27 cellular contexts compared by ENCODE assay signal in genomic region chr21:41975391-41976272, GRCh38. TPM values are rescaled to one million over a fixed set of nuclear protein-coding genes. Genes with fewer than 3 reads are reported as not detected.
A peak's percentile ranks its signal among the peaks of the same experiment; 100 is the strongest.
DNase-seq lines count a peak whose midpoint lies in the region; ATAC-seq and TF ChIP-seq lines count a peak whose summit lies in the region.
"Had no signal": no experiment of that assay in that cellular context is flagged by ENCODE, and none has a peak within 500 bp of the region (broad histone marks: within the 10 kb centered on the region; RNA-seq: fewer than 3 reads in every experiment).

No MANE protein-coding gene starts in this region.

- H3K9me3 ChIP-seq in spleen = peaks cover 0 to 14% (median 7%) of the 10 kb centered on the region in 8 donors
- H3K9me3 ChIP-seq: breast epithelium, gastroesophageal sphincter, neutrophil, uterus had no signal

- H3K27ac ChIP-seq in spleen = no peak overlapping the region
- H3K27ac ChIP-seq: breast epithelium, gastroesophageal sphincter, neutrophil, skin epidermis, uterus, WERI-Rb-1 had no signal

- H3K4me1 ChIP-seq in spleen = peaks cover 0 to 25% (median 15%) of the 10 kb centered on the region in 6 donors
- H3K4me1 ChIP-seq: breast epithelium, gastroesophageal sphincter, uterus had no signal

- no peak overlapping the region for H3K27ac Mint-ChIP-seq in activated CD8-positive, alpha-beta T cell treated with anti-CD3 and anti-CD28 coated beads, Interleukin-2, amount 10 ng/mL, durations not matched to agents 7 days and 5 days
- no peak overlapping the region for H3K27ac Mint-ChIP-seq in activated CD8-positive, alpha-beta T cell treated with anti-CD3 and anti-CD28 coated beads for 36 hours
- H3K27ac Mint-ChIP-seq in effector memory CD8-positive, alpha-beta T cell = no peak overlapping the region
- H3K27ac Mint-ChIP-seq: activated naive CD4-positive, alpha-beta T cell treated with anti-CD3 and anti-CD28 coated beads for 36 hours; B cell; H9 had no signal

- no peaks in the 10 kb centered on the region for H3K27me3 ChIP-seq in spleen (replicated peaks in 1 of 7)
- H3K27me3 ChIP-seq: breast epithelium, gastroesophageal sphincter, neutrophil, uterus had no signal

- TF ChIP-seq CTCF in activated CD8-positive, alpha-beta T cell treated with anti-CD3 and anti-CD28 coated beads for 36 hours (IDR thresholded peaks at IDR 0.05) = no peak
- TF ChIP-seq CTCF in spleen (IDR thresholded peaks at IDR 0.05 in 8 of 11, conservative IDR thresholded peaks at IDR 0.05 in 3 of 11) = no peak

- TF ChIP-seq POLR2A in spleen (IDR thresholded peaks at IDR 0.05) = no peak

- H3K36me3 ChIP-seq in spleen = no peaks in the 10 kb centered on the region
- H3K36me3 ChIP-seq: breast epithelium, gastroesophageal sphincter, neutrophil, uterus, WERI-Rb-1 had no signal

- DNase-seq in activated CD8-positive, alpha-beta T cell treated with anti-CD3 and anti-CD28 coated beads, Interleukin-2, amount 10 ng/mL, durations not matched to agents 7 days and 5 days = peak; percentile 18
- no peak for DNase-seq in activated CD8-positive, alpha-beta T cell treated with anti-CD3 and anti-CD28 coated beads for 36 hours
- DNase-seq in activated CD8-positive, alpha-beta memory T cell treated with anti-CD3 and anti-CD28 coated beads, Interleukin-2, amount 50 U/mL, for 48 hours = peak; percentile 39
- DNase-seq in left kidney (ENCODE audit: low read depth, low spot score) (peak; percentile 67), spleen (peak; percentile 25), DMS79 treated with DMSO at 0.1 percent for 48 hours (lab: John Stamatoyannopoulos, UW) (no peak), inferior parietal cortex (ENCODE audit: extremely low spot score) (no peak)
- DNase-seq in effector memory CD8-positive, alpha-beta T cell = no peak
- DNase-seq: activated CD4-positive, alpha-beta T cell treated with anti-CD3 and anti-CD28 coated beads, Interleukin-2, amount 50 U/mL, for 1 hour; activated naive CD4-positive, alpha-beta T cell treated with anti-CD3 and anti-CD28 coated beads for 36 hours; activated T-cell treated with anti-CD3 and anti-CD28 coated beads, Interleukin-2, amount 50 U/mL, for 1 hour; amniotic stem cell; CD8-positive, alpha-beta memory T cell; DMS153; H9; hippocampal formation; mammary epithelial cell; NCI-H1092; NCI-H187; NCI-H526 treated with DMSO at 0.1 percent for 48 hours; uterus; WERI-Rb-1 had no signal

- H3K36me3 Mint-ChIP-seq in activated CD8-positive, alpha-beta T cell treated with anti-CD3 and anti-CD28 coated beads, Interleukin-2, amount 10 ng/mL, durations not matched to agents 7 days and 5 days (ENCODE audit: low read depth) = no peaks in the 10 kb centered on the region
- no peaks in the 10 kb centered on the region for H3K36me3 Mint-ChIP-seq in activated CD8-positive, alpha-beta T cell treated with anti-CD3 and anti-CD28 coated beads for 36 hours (ENCODE audit: low read depth)
- peaks cover 7% of the 10 kb centered on the region for H3K36me3 Mint-ChIP-seq in effector memory CD8-positive, alpha-beta T cell (ENCODE audit: insufficient read depth)

- 89 to 97% (median 93%) methylated on average over 15 to 17 of the region's 17 CpGs for WGBS in spleen, 5 donors

- H3K4me3 ChIP-seq in spleen = no peak overlapping the region
- H3K4me3 ChIP-seq: breast epithelium, gastroesophageal sphincter, skin epidermis, uterus had no signal

- POLR2A ChIA-PET in activated CD8-positive, alpha-beta T cell treated with anti-CD3 and anti-CD28 coated beads, Interleukin-2, amount 10 ng/mL, durations not matched to agents 7 days and 5 days (lab: Charles Lee) = interaction anchor here (0.8 kb wide), 1 partner anchor 82 kb away, joined by 3 read pairs; no protein-coding TSS in a partner anchor
- POLR2A ChIA-PET in activated CD8-positive, alpha-beta T cell treated with anti-CD3 and anti-CD28 coated beads for 36 hours (lab: Charles Lee) = interaction anchor here (0.9 to 1.0 kb wide), 2 partner anchors 27 to 49 kb away, joined by 3 read pairs; no protein-coding TSS in a partner anchor

- no peaks in the 10 kb centered on the region for H3K27me3 Mint-ChIP-seq in activated CD8-positive, alpha-beta T cell treated with anti-CD3 and anti-CD28 coated beads, Interleukin-2, amount 10 ng/mL, durations not matched to agents 7 days and 5 days (ENCODE audit: low read depth)
- peaks cover 4% of the 10 kb centered on the region for H3K27me3 Mint-ChIP-seq in activated CD8-positive, alpha-beta T cell treated with anti-CD3 and anti-CD28 coated beads for 36 hours
- peaks cover 11 to 21% of the 10 kb centered on the region in 2 donors for H3K27me3 Mint-ChIP-seq in effector memory CD8-positive, alpha-beta T cell

- H3K9me3 Mint-ChIP-seq in activated CD8-positive, alpha-beta T cell treated with anti-CD3 and anti-CD28 coated beads, Interleukin-2, amount 10 ng/mL, durations not matched to agents 7 days and 5 days (ENCODE audit: insufficient read depth) = no peaks in the 10 kb centered on the region
- H3K9me3 Mint-ChIP-seq in activated CD8-positive, alpha-beta T cell treated with anti-CD3 and anti-CD28 coated beads for 36 hours = peaks cover 8% of the 10 kb centered on the region
- H3K9me3 Mint-ChIP-seq in effector memory CD8-positive, alpha-beta T cell = peaks cover 4 to 10% of the 10 kb centered on the region in 2 donors

- no peak for ATAC-seq in activated CD8-positive, alpha-beta T cell treated with anti-CD3 and anti-CD28 coated beads, Interleukin-2, amount 10 ng/mL, durations not matched to agents 7 days and 5 days
- ATAC-seq in activated CD8-positive, alpha-beta T cell treated with anti-CD3 and anti-CD28 coated beads for 36 hours = no peak
- no peak for ATAC-seq in effector memory CD8-positive, alpha-beta T cell (replicated peaks)
- ATAC-seq: gastroesophageal sphincter had no signal

- no peak overlapping the region for H3K4me3 Mint-ChIP-seq in activated CD8-positive, alpha-beta T cell treated with anti-CD3 and anti-CD28 coated beads, Interleukin-2, amount 10 ng/mL, durations not matched to agents 7 days and 5 days
- H3K4me3 Mint-ChIP-seq in activated CD8-positive, alpha-beta T cell treated with anti-CD3 and anti-CD28 coated beads for 36 hours = no peak overlapping the region
- no peak overlapping the region for H3K4me3 Mint-ChIP-seq in effector memory CD8-positive, alpha-beta T cell
- H3K4me3 Mint-ChIP-seq: activated naive CD4-positive, alpha-beta T cell treated with anti-CD3 and anti-CD28 coated beads for 36 hours; B cell; CD8-positive, alpha-beta memory T cell; H9 had no signal

- CTCF ChIA-PET in activated CD8-positive, alpha-beta T cell treated with anti-CD3 and anti-CD28 coated beads, Interleukin-2, amount 10 ng/mL, durations not matched to agents 7 days and 5 days (lab: Charles Lee) = no interaction called here
- CTCF ChIA-PET in activated CD8-positive, alpha-beta T cell treated with anti-CD3 and anti-CD28 coated beads for 36 hours (lab: Charles Lee) = no interaction called here

- intact Hi-C loops in activated CD8-positive, alpha-beta T cell treated with anti-CD3 and anti-CD28 coated beads for 36 hours (cut with micrococcal nuclease) = no loop called here
- intact Hi-C loops in spleen (cut with DNase I; ENCODE audit: low total_unique reads) = no loop called here

- peaks cover 15% of the 10 kb centered on the region for H3K4me1 Mint-ChIP-seq in activated CD8-positive, alpha-beta T cell treated with anti-CD3 and anti-CD28 coated beads, Interleukin-2, amount 10 ng/mL, durations not matched to agents 7 days and 5 days (ENCODE audit: low read depth)
- H3K4me1 Mint-ChIP-seq in activated CD8-positive, alpha-beta T cell treated with anti-CD3 and anti-CD28 coated beads for 36 hours (ENCODE audit: low read depth) = peaks cover 13% of the 10 kb centered on the region
- H3K4me1 Mint-ChIP-seq in effector memory CD8-positive, alpha-beta T cell (ENCODE audit: low read depth in 2 of 2) = peaks cover 0 to 6% of the 10 kb centered on the region in 2 donors

RNA-seq across cellular contexts. Expression of gene C2CD2, which starts 21.8 kb away (rescaled TPM):
- 1 to 10 TPM; 5.5 to 5.6 TPM for total RNA-seq in activated CD8-positive, alpha-beta T cell treated with anti-CD3 and anti-CD28 coated beads, Interleukin-2, amount 10 ng/mL, durations not matched to agents 7 days and 5 days
- 1 to 10 TPM; 6.2 to 7.1 TPM for total RNA-seq in activated CD8-positive, alpha-beta T cell treated with anti-CD3 and anti-CD28 coated beads for 36 hours
- total RNA-seq in spleen = 100 to 1,000 TPM in 4 of 7 donors, 10 to 100 TPM in 3; 74.0 to 163 (median 105) TPM
- polyA plus RNA-seq in spleen = 10 to 100 TPM; 12.9 to 30.3 (median 18.0) TPM

RNA-seq across cellular contexts. Expression of gene ZBTB21, which starts 34.5 kb away (rescaled TPM):
- total RNA-seq in activated CD8-positive, alpha-beta T cell treated with anti-CD3 and anti-CD28 coated beads, Interleukin-2, amount 10 ng/mL, durations not matched to agents 7 days and 5 days = 10 to 100 TPM; 19.5 to 23.6 TPM
- 10 to 100 TPM; 29.6 to 29.7 TPM for total RNA-seq in activated CD8-positive, alpha-beta T cell treated with anti-CD3 and anti-CD28 coated beads for 36 hours
- total RNA-seq in spleen = 10 to 100 TPM; 10.6 to 21.7 (median 16.2) TPM
- 1 to 10 TPM; 1.9 to 3.0 (median 1.9) TPM for polyA plus RNA-seq in spleen

Comparison
In these comparisons a context has a peak if more than half of its experiments do, and no peak if none do; other contexts are left out.
1. DNase-seq: peak in activated CD8-positive, alpha-beta T cell treated with anti-CD3 and anti-CD28 coated beads, Interleukin-2, amount 10 ng/mL, durations not matched to agents 7 days and 5 days (single experiment), activated CD8-positive, alpha-beta memory T cell treated with anti-CD3 and anti-CD28 coated beads, Interleukin-2, amount 50 U/mL, for 48 hours (single experiment), left kidney (single experiment) and spleen (single experiment); none in activated CD8-positive, alpha-beta T cell treated with anti-CD3 and anti-CD28 coated beads for 36 hours (single experiment), DMS79 treated with DMSO at 0.1 percent for 48 hours (single experiment), inferior parietal cortex (single experiment) and effector memory CD8-positive, alpha-beta T cell (0 of 3).
2. RNA of gene C2CD2, which starts 21.8 kb away (total RNA-seq): 74.0 to 163 TPM in spleen; 6.2 to 7.1 TPM in activated CD8-positive, alpha-beta T cell treated with anti-CD3 and anti-CD28 coated beads for 36 hours and 5.5 to 5.6 TPM in activated CD8-positive, alpha-beta T cell treated with anti-CD3 and anti-CD28 coated beads, Interleukin-2, amount 10 ng/mL, durations not matched to agents 7 days and 5 days; every median in the first group is over 4 times any median in the second.